Comparison of ENCODE assay signal across 24 cellular contexts in genomic region chr18:9788140-9788539, GRCh38.
"Had no signal": no experiment of that assay in that cellular context is flagged by ENCODE, and none has a peak within 500 bp of the region (broad histone marks: within the 10 kb centered on the region; RNA-seq: fewer than 3 reads in every experiment).

No MANE protein-coding gene starts in this region.

- H3K27ac Mint-ChIP-seq: activated CD4-positive, alpha-beta T cell treated with anti-CD3 and anti-CD28 coated beads, Interleukin-2, amount 10 ng/mL, durations not matched to agents 24 days and 14 days; activated CD8-positive, alpha-beta T cell treated with anti-CD3 and anti-CD28 coated beads for 36 hours; activated naive CD4-positive, alpha-beta T cell treated with anti-CD3 and anti-CD28 coated beads, Interleukin-2, amount 50 U/mL, for 24 hours; activated naive CD8-positive, alpha-beta T cell treated with anti-CD3 and anti-CD28 coated beads, Interleukin-2, amount 10 ng/mL, durations not matched to agents 7 days and 5 days; activated T-cell treated with anti-CD3 and anti-CD28 coated beads, Interleukin-2, amount 50 U/mL, for 72 hours; activated T-helper 17 cell treated with anti-CD3 and anti-CD28 coated beads, Interleukin-2, amount 50 U/mL, for 72 hours; brain; T-helper 1 cell treated with Interleukin-12 subunit alpha and Interleukin-12 subunit beta and Interleukin-4 antibody, amounts not matched to agents 30 μg/mL and 1 μg/mL, for 36 hours; T-helper 2 cell treated with Interferon-gamma antibody and Interleukin-4, amounts not matched to agents 5 μg/mL and 100 μg/mL, for 36 hours had no signal

- ATAC-seq: activated CD8-positive, alpha-beta T cell treated with anti-CD3 and anti-CD28 coated beads for 36 hours; activated T-cell treated with anti-CD3 and anti-CD28 coated beads, Interleukin-2, amount 50 U/mL, for 72 hours; activated T-helper 17 cell treated with anti-CD3 and anti-CD28 coated beads, Interleukin-2, amount 50 U/mL, for 72 hours had no signal

- H3K27me3 Mint-ChIP-seq: brain had no signal

- DNase-seq: activated CD4-positive, alpha-beta T cell treated with anti-CD3 and anti-CD28 coated beads, Interleukin-2, amount 10 ng/mL, durations not matched to agents 24 days and 14 days; activated CD4-positive, alpha-beta T cell treated with anti-CD3 and anti-CD28 coated beads, Interleukin-2, amount 50 U/mL, for 4 hours; activated CD8-positive, alpha-beta T cell treated with anti-CD3 and anti-CD28 coated beads for 36 hours; activated gamma-delta T cell; activated naive CD4-positive, alpha-beta T cell treated with Interleukin-2 at 50 U/mL for 16 hours; activated naive CD8-positive, alpha-beta T cell treated with anti-CD3 and anti-CD28 coated beads, Interleukin-2, amount 10 ng/mL, durations not matched to agents 7 days and 5 days; activated T-cell treated with anti-CD3 and anti-CD28 coated beads, Interleukin-2, amount 50 U/mL, for 1 hour; activated T-cell treated with anti-CD3 and anti-CD28 coated beads, Interleukin-2, amount 50 U/mL, for 72 hours; central memory CD4-positive, alpha-beta T cell; NCI-H1105; NCI-H1436; NCI-H1694; NCI-H1930; NCI-H2081 treated with DMSO at 0.1 percent for 48 hours; NCI-H524 treated with DMSO at 0.1 percent for 48 hours; NK-92 treated with Interleukin-12 subunit alpha and Interleukin-12 subunit beta, amount 100 ng/mL, for 24 hours; Right ventricle myocardium superior had no signal

- H3K36me3 Mint-ChIP-seq: activated naive CD4-positive, alpha-beta T cell treated with anti-CD3 and anti-CD28 coated beads, Interleukin-2, amount 50 U/mL, for 24 hours; activated naive CD8-positive, alpha-beta T cell treated with anti-CD3 and anti-CD28 coated beads, Interleukin-2, amount 10 ng/mL, durations not matched to agents 7 days and 5 days had no signal

- H3K4me2 ChIP-seq: KMS-11 had no signal

- FAIRE-seq: TTC549 had no signal

- H3K4me1 Mint-ChIP-seq: activated CD4-positive, alpha-beta T cell treated with anti-CD3 and anti-CD28 coated beads, Interleukin-2, amount 10 ng/mL, durations not matched to agents 24 days and 14 days; activated naive CD4-positive, alpha-beta T cell treated with anti-CD3 and anti-CD28 coated beads, Interleukin-2, amount 50 U/mL, for 24 hours; activated naive CD8-positive, alpha-beta T cell treated with anti-CD3 and anti-CD28 coated beads, Interleukin-2, amount 10 ng/mL, durations not matched to agents 7 days and 5 days; activated T-helper 17 cell treated with anti-CD3 and anti-CD28 coated beads, Interleukin-2, amount 50 U/mL, for 72 hours; brain had no signal

- H3K27ac ChIP-seq: KMS-11 had no signal

- H3K9ac ChIP-seq: KMS-11 had no signal

- H3K9me3 Mint-ChIP-seq: activated naive CD4-positive, alpha-beta T cell treated with anti-CD3 and anti-CD28 coated beads, Interleukin-2, amount 50 U/mL, for 24 hours; activated naive CD8-positive, alpha-beta T cell treated with anti-CD3 and anti-CD28 coated beads, Interleukin-2, amount 10 ng/mL, durations not matched to agents 7 days and 5 days; activated T-cell treated with anti-CD3 and anti-CD28 coated beads, Interleukin-2, amount 50 U/mL, for 72 hours; T-helper 1 cell treated with Interleukin-12 subunit alpha and Interleukin-12 subunit beta and Interleukin-4 antibody, amounts not matched to agents 30 μg/mL and 1 μg/mL, for 36 hours; T-helper 2 cell treated with Interferon-gamma antibody and Interleukin-4, amounts not matched to agents 5 μg/mL and 100 μg/mL, for 36 hours had no signal

- H3K4me3 Mint-ChIP-seq: activated CD4-positive, alpha-beta T cell treated with anti-CD3 and anti-CD28 coated beads, Interleukin-2, amount 10 ng/mL, durations not matched to agents 24 days and 14 days; activated CD8-positive, alpha-beta T cell treated with anti-CD3 and anti-CD28 coated beads for 36 hours; activated naive CD4-positive, alpha-beta T cell treated with anti-CD3 and anti-CD28 coated beads, Interleukin-2, amount 50 U/mL, for 24 hours; activated naive CD8-positive, alpha-beta T cell treated with anti-CD3 and anti-CD28 coated beads, Interleukin-2, amount 10 ng/mL, durations not matched to agents 7 days and 5 days; activated T-cell treated with anti-CD3 and anti-CD28 coated beads, Interleukin-2, amount 50 U/mL, for 72 hours; activated T-helper 17 cell treated with anti-CD3 and anti-CD28 coated beads, Interleukin-2, amount 50 U/mL, for 72 hours; brain; T-helper 1 cell treated with Interleukin-12 subunit alpha and Interleukin-12 subunit beta and Interleukin-4 antibody, amounts not matched to agents 30 μg/mL and 1 μg/mL, for 36 hours; T-helper 2 cell treated with Interferon-gamma antibody and Interleukin-4, amounts not matched to agents 5 μg/mL and 100 μg/mL, for 36 hours had no signal
